Comparison of ENCODE assay signal across 15 cellular contexts in genomic region chr7:47460251-47460989, GRCh38.
DNase-seq lines count a peak whose midpoint lies in the region; ATAC-seq and TF ChIP-seq lines count a peak whose summit lies in the region.
"Had no signal": no experiment of that assay in that cellular context is flagged by ENCODE, and none has a peak within 500 bp of the region (broad histone marks: within the 10 kb centered on the region; RNA-seq: fewer than 3 reads in every experiment).

No MANE protein-coding gene starts in this region.

- peaks cover 21% of the 10 kb centered on the region for H3K36me3 ChIP-seq in Panc1 (ENCODE audit: control insufficient read depth, insufficient read depth, low read length)
- H3K36me3 ChIP-seq in mucosa of rectum (ENCODE audit: control insufficient read depth in 2 of 2, insufficient read depth in 2 of 2, low read length in 2 of 2), result peaks cover 2 to 3% of the 10 kb centered on the region in 2 donors

- no peaks in the 10 kb centered on the region for H3K9me3 ChIP-seq in Panc1 (ENCODE audit: control insufficient read depth, insufficient read depth, low read depth, low read length)
- H3K9me3 ChIP-seq in mucosa of rectum (ENCODE audit: control insufficient read depth in 2 of 2, low read length in 2 of 2), result no peaks in the 10 kb centered on the region

- no TSS peak for BruUV-seq in Panc1 (replicated peaks; lab: Mats Ljungman, UMichigan)

- no peak for TF ChIP-seq CTCF in Panc1 (IDR thresholded peaks at IDR 0.05)

- H3K27me3 ChIP-seq in Panc1 (ENCODE audit: control insufficient read depth, insufficient read depth, low read length), result no peaks in the 10 kb centered on the region
- no peaks in the 10 kb centered on the region for H3K27me3 ChIP-seq in mucosa of rectum (ENCODE audit: control insufficient read depth in 2 of 2, insufficient read depth in 2 of 2, low read length in 2 of 2)

- H3K9ac ChIP-seq in mucosa of rectum (ENCODE audit: low read depth in 1 of 2, low read length in 2 of 2), result no peak overlapping the region

- POLR2A ChIA-PET in Panc1 (lab: Charles Lee), result no interaction called here

- no peak overlapping the region for H3K4me3 ChIP-seq in Panc1 (ENCODE audit: low read depth in 2 of 2, low read length in 2 of 2)
- H3K4me3 ChIP-seq in mucosa of rectum (ENCODE audit: low read length in 2 of 2), result no peak overlapping the region

- intact Hi-C loops in Panc1 (cut with micrococcal nuclease; ENCODE audit: unreplicated experiment), result no loop called here

- no peak for ATAC-seq in Panc1
- no peak for ATAC-seq in GM19463 (IDR thresholded peaks at IDR 0.05; ENCODE audit: unreplicated experiment)
- ATAC-seq in HG03039 (IDR thresholded peaks at IDR 0.05; ENCODE audit: unreplicated experiment), result no peak
- ATAC-seq: HCT116 had no signal

- H3K27ac ChIP-seq in Panc1 (ENCODE audit: low read length) (peak overlapping the region; percentile 0; the same call in 1 of the 2 replicates), mucosa of rectum (ENCODE audit: low read depth in 2 of 2, low read length in 2 of 2) (peak overlapping the region; percentile 39 to 64)

- CTCF ChIA-PET in Panc1 (lab: Charles Lee), result no interaction called here

- H3K4me1 ChIP-seq in Panc1 (ENCODE audit: control insufficient read depth, insufficient read depth, low read length) (peaks cover 87% of the 10 kb centered on the region), mucosa of rectum (ENCODE audit: control insufficient read depth in 2 of 2, insufficient read depth in 2 of 2, low read length in 2 of 2) (peaks cover 21 to 26% of the 10 kb centered on the region in 2 donors)

- DNase-seq in DMS53 (lab: John Stamatoyannopoulos, UW) (peak; percentile 97), NCI-H146 treated with DMSO at 0.1 percent for 48 hours (lab: John Stamatoyannopoulos, UW; ENCODE audit: unreplicated experiment) (peak; percentile 93), Panc1 (ENCODE audit: low read depth, low spot score) (no peak), T1000 (lab: John Stamatoyannopoulos, UW) (no peak), NCI-H1930 (lab: John Stamatoyannopoulos, UW) (no peak)
- DNase-seq: activated naive CD4-positive, alpha-beta T cell treated with anti-CD3 and anti-CD28 coated beads, Interleukin-2, amount 50 U/mL, for 16 hours; NCI-H187; retina; RPMI8226; stimulated activated CD4-positive, alpha-beta T cell treated with anti-CD3 and anti-CD28 coated beads, Interleukin-4, amount 100 ng/mL, for 4 hours; stimulated activated naive CD4-positive, alpha-beta T cell had no signal

- in situ Hi-C loops in Panc1 (cut with HindIII; ENCODE audit: low pct_unique_long_range_greater_than_20kb, low sequenced_read_pairs), result no loop called here

Comparison
In these comparisons a context has a peak if more than half of its experiments do, and no peak if none do; other contexts are left out.
1. DNase-seq: peak in DMS53 (single experiment) and NCI-H146 treated with DMSO at 0.1 percent for 48 hours (single experiment); none in Panc1 (single experiment), T1000 (single experiment) and NCI-H1930 (0 of 2).